ENCODE assay signal across 8 cellular contexts in genomic region chr1:149849947-149850360, GRCh38. TPM values are rescaled to one million over a fixed set of nuclear protein-coding genes. Genes with fewer than 3 reads are reported as not detected.
A peak's percentile ranks its signal among the peaks of the same experiment; 100 is the strongest.
DNase-seq lines count a peak whose midpoint lies in the region; ATAC-seq and TF ChIP-seq lines count a peak whose summit lies in the region.

No MANE protein-coding gene starts in this region.

- no peaks in the 10 kb centered on the region for H3K9me3 ChIP-seq in sigmoid colon

- POLR2A ChIA-PET in WTC11 (lab: Charles Lee), result interaction anchor here (4.2 kb wide), 1 partner anchor 37 kb away, joined by 27 read pairs; a partner anchor contains a TSS

- DNase-seq in activated CD4-positive, alpha-beta T cell treated with anti-CD3 and anti-CD28 coated beads for 48 hours, result peak; percentile 14
- no peak for DNase-seq in activated CD4-positive, alpha-beta T cell treated with anti-CD3 and anti-CD28 coated beads for 1 hour
- no peak for DNase-seq in WTC11 (ENCODE audit: low spot score)
- DNase-seq in foreskin keratinocyte, result peak in 1 of 2 donors; percentile 35
- DNase-seq in sigmoid colon, result no peak
- no peak for DNase-seq in islet precursor cell
- no peak for DNase-seq in NCI-H69 (lab: John Stamatoyannopoulos, UW)
- DNase-seq in GM13976 (ENCODE audit: low spot score), result no peak

- H3K36me3 Mint-ChIP-seq in WTC11, result peaks cover 4% of the 10 kb centered on the region; the same call in 1 of the 2 replicates

- H3K9me3 Mint-ChIP-seq in WTC11, result no peaks in the 10 kb centered on the region

- ATAC-seq in WTC11, result no peak
- ATAC-seq in foreskin keratinocyte, result no peak

- no peak for TF ChIP-seq EP300 in sigmoid colon (IDR thresholded peaks at IDR 0.05)

- CTCF ChIA-PET in WTC11 (lab: Charles Lee), result no interaction called here

- TF ChIP-seq CTCF in WTC11 (IDR thresholded peaks at IDR 0.05), result no peak
- no peak for TF ChIP-seq CTCF in foreskin keratinocyte (conservative IDR thresholded peaks at IDR 0.05)
- no peak for TF ChIP-seq CTCF in sigmoid colon (IDR thresholded peaks at IDR 0.05)
- TF ChIP-seq CTCF in GM13976 (IDR thresholded peaks at IDR 0.05; ENCODE audit: borderline replicate concordance, control extremely low read depth, extremely low read depth, insufficient read depth, missing control alignments), result no peak

- H3K27ac ChIP-seq in foreskin keratinocyte (peak overlapping the region; percentile 47), sigmoid colon (peak overlapping the region; percentile 75 to 81 (median 78))

- H3K4me1 Mint-ChIP-seq in WTC11, result peaks cover 47% of the 10 kb centered on the region

- in situ Hi-C loops in GM13976 (cut with MboI; ENCODE audit: low sequenced_read_pairs, unreplicated experiment), result no loop called here

- H3K4me3 Mint-ChIP-seq in WTC11, result peak overlapping the region; percentile 90

- no peak for TF ChIP-seq POLR2A in sigmoid colon (IDR thresholded peaks at IDR 0.05)

- WGBS in sigmoid colon, 2 donors, result 1 to 2% methylated on average over 9 of the region's 9 CpGs

- no peaks in the 10 kb centered on the region for H3K27me3 Mint-ChIP-seq in WTC11 (ENCODE audit: low read depth)

- H3K4me1 ChIP-seq in foreskin keratinocyte (peaks cover 36% of the 10 kb centered on the region), sigmoid colon (peaks cover 0 to 29% (median 23%) of the 10 kb centered on the region in 4 donors)

- peak overlapping the region; percentile 22 to 50 (median 47) for H3K4me3 ChIP-seq in sigmoid colon

- no peaks in the 10 kb centered on the region for H3K36me3 ChIP-seq in sigmoid colon

- peak overlapping the region; percentile 98 for H3K27ac Mint-ChIP-seq in WTC11

- no peaks in the 10 kb centered on the region for H3K27me3 ChIP-seq in foreskin keratinocyte
- no peaks in the 10 kb centered on the region for H3K27me3 ChIP-seq in sigmoid colon

- intact Hi-C loops in sigmoid colon (cut with DNase I), result no loop called here

TF ChIP-seq in WTC11, 78 proteins besides CTCF, POLR2A, EP300 and RAD21 (continues in another document):
- TF ChIP-seq NFATC4 (CRISPR knock-in tag; IDR thresholded peaks at IDR 0.05) (0 out of 2 replicates have a peak, but pooled peaks have one; percentile 38), FOXJ3 (CRISPR knock-in tag; IDR thresholded peaks at IDR 0.05; ENCODE audit: borderline replicate concordance) (no peak), RELA (CRISPR knock-in tag; IDR thresholded peaks at IDR 0.05; ENCODE audit: borderline replicate concordance) (no peak), JUN (CRISPR knock-in tag; IDR thresholded peaks at IDR 0.05) (no peak), SP1 (CRISPR knock-in tag; conservative IDR thresholded peaks at IDR 0.05) (no peak), AR (CRISPR knock-in tag; IDR thresholded peaks at IDR 0.05) (peak; percentile 34; the same call in 1 of the 2 replicates)
- TF ChIP-seq, protein P1, sequence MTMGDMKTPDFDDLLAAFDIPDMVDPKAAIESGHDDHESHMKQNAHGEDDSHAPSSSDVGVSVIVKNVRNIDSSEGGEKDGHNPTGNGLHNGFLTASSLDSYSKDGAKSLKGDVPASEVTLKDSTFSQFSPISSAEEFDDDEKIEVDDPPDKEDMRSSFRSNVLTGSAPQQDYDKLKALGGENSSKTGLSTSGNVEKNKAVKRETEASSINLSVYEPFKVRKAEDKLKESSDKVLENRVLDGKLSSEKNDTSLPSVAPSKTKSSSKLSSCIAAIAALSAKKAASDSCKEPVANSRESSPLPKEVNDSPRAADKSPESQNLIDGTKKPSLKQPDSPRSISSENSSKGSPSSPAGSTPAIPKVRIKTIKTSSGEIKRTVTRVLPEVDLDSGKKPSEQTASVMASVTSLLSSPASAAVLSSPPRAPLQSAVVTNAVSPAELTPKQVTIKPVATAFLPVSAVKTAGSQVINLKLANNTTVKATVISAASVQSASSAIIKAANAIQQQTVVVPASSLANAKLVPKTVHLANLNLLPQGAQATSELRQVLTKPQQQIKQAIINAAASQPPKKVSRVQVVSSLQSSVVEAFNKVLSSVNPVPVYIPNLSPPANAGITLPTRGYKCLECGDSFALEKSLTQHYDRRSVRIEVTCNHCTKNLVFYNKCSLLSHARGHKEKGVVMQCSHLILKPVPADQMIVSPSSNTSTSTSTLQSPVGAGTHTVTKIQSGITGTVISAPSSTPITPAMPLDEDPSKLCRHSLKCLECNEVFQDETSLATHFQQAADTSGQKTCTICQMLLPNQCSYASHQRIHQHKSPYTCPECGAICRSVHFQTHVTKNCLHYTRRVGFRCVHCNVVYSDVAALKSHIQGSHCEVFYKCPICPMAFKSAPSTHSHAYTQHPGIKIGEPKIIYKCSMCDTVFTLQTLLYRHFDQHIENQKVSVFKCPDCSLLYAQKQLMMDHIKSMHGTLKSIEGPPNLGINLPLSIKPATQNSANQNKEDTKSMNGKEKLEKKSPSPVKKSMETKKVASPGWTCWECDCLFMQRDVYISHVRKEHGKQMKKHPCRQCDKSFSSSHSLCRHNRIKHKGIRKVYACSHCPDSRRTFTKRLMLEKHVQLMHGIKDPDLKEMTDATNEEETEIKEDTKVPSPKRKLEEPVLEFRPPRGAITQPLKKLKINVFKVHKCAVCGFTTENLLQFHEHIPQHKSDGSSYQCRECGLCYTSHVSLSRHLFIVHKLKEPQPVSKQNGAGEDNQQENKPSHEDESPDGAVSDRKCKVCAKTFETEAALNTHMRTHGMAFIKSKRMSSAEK (CRISPR knock-in tag; IDR thresholded peaks at IDR 0.05; ENCODE audit: borderline replicate concordance), result no peak
- TF ChIP-seq, protein P2, sequence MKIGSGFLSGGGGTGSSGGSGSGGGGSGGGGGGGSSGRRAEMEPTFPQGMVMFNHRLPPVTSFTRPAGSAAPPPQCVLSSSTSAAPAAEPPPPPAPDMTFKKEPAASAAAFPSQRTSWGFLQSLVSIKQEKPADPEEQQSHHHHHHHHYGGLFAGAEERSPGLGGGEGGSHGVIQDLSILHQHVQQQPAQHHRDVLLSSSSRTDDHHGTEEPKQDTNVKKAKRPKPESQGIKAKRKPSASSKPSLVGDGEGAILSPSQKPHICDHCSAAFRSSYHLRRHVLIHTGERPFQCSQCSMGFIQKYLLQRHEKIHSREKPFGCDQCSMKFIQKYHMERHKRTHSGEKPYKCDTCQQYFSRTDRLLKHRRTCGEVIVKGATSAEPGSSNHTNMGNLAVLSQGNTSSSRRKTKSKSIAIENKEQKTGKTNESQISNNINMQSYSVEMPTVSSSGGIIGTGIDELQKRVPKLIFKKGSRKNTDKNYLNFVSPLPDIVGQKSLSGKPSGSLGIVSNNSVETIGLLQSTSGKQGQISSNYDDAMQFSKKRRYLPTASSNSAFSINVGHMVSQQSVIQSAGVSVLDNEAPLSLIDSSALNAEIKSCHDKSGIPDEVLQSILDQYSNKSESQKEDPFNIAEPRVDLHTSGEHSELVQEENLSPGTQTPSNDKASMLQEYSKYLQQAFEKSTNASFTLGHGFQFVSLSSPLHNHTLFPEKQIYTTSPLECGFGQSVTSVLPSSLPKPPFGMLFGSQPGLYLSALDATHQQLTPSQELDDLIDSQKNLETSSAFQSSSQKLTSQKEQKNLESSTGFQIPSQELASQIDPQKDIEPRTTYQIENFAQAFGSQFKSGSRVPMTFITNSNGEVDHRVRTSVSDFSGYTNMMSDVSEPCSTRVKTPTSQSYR (CRISPR knock-in tag; IDR thresholded peaks at IDR 0.05), result no peak
- TF ChIP-seq, protein P3, sequence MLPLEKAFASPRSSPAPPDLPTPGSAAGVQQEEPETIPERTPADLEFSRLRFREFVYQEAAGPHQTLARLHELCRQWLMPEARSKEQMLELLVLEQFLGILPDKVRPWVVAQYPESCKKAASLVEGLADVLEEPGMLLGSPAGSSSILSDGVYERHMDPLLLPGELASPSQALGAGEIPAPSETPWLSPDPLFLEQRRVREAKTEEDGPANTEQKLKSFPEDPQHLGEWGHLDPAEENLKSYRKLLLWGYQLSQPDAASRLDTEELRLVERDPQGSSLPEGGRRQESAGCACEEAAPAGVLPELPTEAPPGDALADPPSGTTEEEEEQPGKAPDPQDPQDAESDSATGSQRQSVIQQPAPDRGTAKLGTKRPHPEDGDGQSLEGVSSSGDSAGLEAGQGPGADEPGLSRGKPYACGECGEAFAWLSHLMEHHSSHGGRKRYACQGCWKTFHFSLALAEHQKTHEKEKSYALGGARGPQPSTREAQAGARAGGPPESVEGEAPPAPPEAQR (CRISPR knock-in tag; IDR thresholded peaks at IDR 0.05), result no peak
- TF ChIP-seq, protein P4, sequence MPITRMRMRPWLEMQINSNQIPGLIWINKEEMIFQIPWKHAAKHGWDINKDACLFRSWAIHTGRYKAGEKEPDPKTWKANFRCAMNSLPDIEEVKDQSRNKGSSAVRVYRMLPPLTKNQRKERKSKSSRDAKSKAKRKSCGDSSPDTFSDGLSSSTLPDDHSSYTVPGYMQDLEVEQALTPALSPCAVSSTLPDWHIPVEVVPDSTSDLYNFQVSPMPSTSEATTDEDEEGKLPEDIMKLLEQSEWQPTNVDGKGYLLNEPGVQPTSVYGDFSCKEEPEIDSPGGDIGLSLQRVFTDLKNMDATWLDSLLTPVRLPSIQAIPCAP (CRISPR knock-in tag; IDR thresholded peaks at IDR 0.05), result no peak

RNA-seq across cellular contexts. Expression of gene BOLA1, which starts 49.4 kb away (rescaled TPM):
- 15.3 to 19.5 TPM (median 15.4 TPM) in 3 replicates for total RNA-seq in WTC11 (2021)
- total RNA-seq in foreskin keratinocyte, result 16.6 and 18.2 TPM in 2 replicates
- polyA plus RNA-seq in foreskin keratinocyte, result 23.5 and 25.8 TPM in 2 replicates
- total RNA-seq in sigmoid colon, result 10 to 100 TPM; 36.0 to 61.4 (median 50.6) TPM
- polyA plus RNA-seq in sigmoid colon, result 10 to 100 TPM; 19.2 to 26.6 (median 21.5) TPM
